Comparison of ENCODE assay signal across 7 cellular contexts in genomic region chr1:217379338-217379737, GRCh38.
"Had no signal": no experiment of that assay in that cellular context is flagged by ENCODE, and none has a peak within 500 bp of the region (broad histone marks: within the 10 kb centered on the region; RNA-seq: fewer than 3 reads in every experiment).

No MANE protein-coding gene starts in this region.

- H3K4me1 Mint-ChIP-seq: IgD-negative memory B cell had no signal

- ATAC-seq: K562 had no signal

- H3K27ac ChIP-seq: HL-60 had no signal

- H3K4me3 Mint-ChIP-seq: IgD-negative memory B cell had no signal

- H3K27ac Mint-ChIP-seq: IgD-negative memory B cell had no signal

- FAIRE-seq: HTR-8/SVneo, K562 had no signal

- H3K4me3 ChIP-seq: K562 had no signal

- DNase-seq: IMR-90, KBM-7, KG1 had no signal

- H3K27me3 Mint-ChIP-seq: IgD-negative memory B cell had no signal

- H3K36me3 Mint-ChIP-seq: IgD-negative memory B cell had no signal
